ENCODE assay signal across 7 cellular contexts in genomic region chr14:74257078-74257987, GRCh38. TPM values are rescaled to one million over a fixed set of nuclear protein-coding genes. Genes with fewer than 3 reads are reported as not detected.
DNase-seq lines count a peak whose midpoint lies in the region; ATAC-seq and TF ChIP-seq lines count a peak whose summit lies in the region.

No MANE protein-coding gene starts in this region.

- peak; percentile 68 for ATAC-seq in HG03442 (IDR thresholded peaks at IDR 0.05; ENCODE audit: unreplicated experiment)

- TF ChIP-seq CTCF in GM13977 (IDR thresholded peaks at IDR 0.05; ENCODE audit: extremely low read depth, insufficient read depth, missing control alignments) (peak; percentile 90), ovary (IDR thresholded peaks at IDR 0.05) (peak; percentile 57 to 88 (median 66)), tibial artery (IDR thresholded peaks at IDR 0.05) (peak; percentile 83 to 93)

- H3K9me3 ChIP-seq in ovary (no peaks in the 10 kb centered on the region), tibial artery (no peaks in the 10 kb centered on the region)

- WGBS in ovary, 3 donors, result 2 to 6% (median 4%) methylated on average over 51 to 72 of the region's 72 CpGs

- no peak overlapping the region for H3K27ac ChIP-seq in ovary
- no peak overlapping the region for H3K27ac ChIP-seq in tibial artery

- H3K4me1 ChIP-seq in ovary (ENCODE audit: insufficient read depth) (peaks cover 1% of the 10 kb centered on the region), tibial artery (peaks cover 0 to 19% (median 17%) of the 10 kb centered on the region in 4 donors)

- peak overlapping the region; percentile 41 for H3K4me3 ChIP-seq in ovary
- H3K4me3 ChIP-seq in tibial artery, result peak overlapping the region; percentile 45 to 59

- in situ Hi-C loops in GM13977 (cut with MboI; ENCODE audit: low pct_unique_long_range_greater_than_20kb, low sequenced_read_pairs, unreplicated experiment), result no loop called here

- H3K27me3 ChIP-seq in ovary (no peaks in the 10 kb centered on the region), tibial artery (peaks cover 0 to 26% of the 10 kb centered on the region in 2 donors)

- DNase-seq in GM13977 (ENCODE audit: low spot score) (peak; percentile 93), RPMI7951 (ENCODE audit: low read depth) (peak; percentile 81), activated gamma-delta T cell treated with Interleukin-2 at 50 U/mL for 16 hours (peak; percentile 56), head of caudate nucleus (peak in 41 of 42 donors; percentile 30 to 82 (median 63)), ovary (peak; percentile 12 to 67 (median 36)), tibial artery (no peak)

- H3K36me3 ChIP-seq in ovary, result no peaks in the 10 kb centered on the region
- no peaks in the 10 kb centered on the region for H3K36me3 ChIP-seq in tibial artery

- no peak for TF ChIP-seq EP300 in ovary (IDR thresholded peaks at IDR 0.05)

- TF ChIP-seq POLR2A in ovary (IDR thresholded peaks at IDR 0.05), result no peak

- intact Hi-C loops in head of caudate nucleus (cut with DNase I), result no loop called here
- intact Hi-C loops in ovary (cut with DNase I), result no loop called here
- intact Hi-C loops in tibial artery (cut with DNase I; ENCODE audit: low total_unique reads), result no loop called here

RNA-seq across cellular contexts. Expression of gene VSX2, which starts 18.1 kb away (rescaled TPM):
- total RNA-seq in RPMI7951 (2014; rRNA removed; shearing (Covaris generic)), result not detected in 2 replicates
- not detected for total RNA-seq in ovary
- polyA plus RNA-seq in ovary, result not detected

RNA-seq across cellular contexts. Expression of gene ABCD4, which starts 45.4 kb away (rescaled TPM):
- 15.0 and 15.2 TPM in 2 replicates for total RNA-seq in RPMI7951 (2014; rRNA removed; shearing (Covaris generic))
- 10 to 100 TPM; 42.2 to 54.4 (median 45.8) TPM for total RNA-seq in ovary
- 10 to 100 TPM; 33.5 to 50.5 TPM for polyA plus RNA-seq in ovary

Comparison
In these comparisons a context has a peak if more than half of its experiments do, and no peak if none do; other contexts are left out.
1. DNase-seq: peak in GM13977 (single experiment), RPMI7951 (single experiment), activated gamma-delta T cell treated with Interleukin-2 at 50 U/mL for 16 hours (single experiment), head of caudate nucleus (41 of 42) and ovary (5 of 5); none in tibial artery (0 of 2).
2. Peak in every context shown above with its lines, with median percentiles within 50 percentile points of each other: CTCF ChIP-seq.